In genomic region chr2:9846554-9846953, GRCh38 we compare ENCODE assay signal across 16 cellular contexts. TPM values are rescaled to one million over a fixed set of nuclear protein-coding genes. Genes with fewer than 3 reads are reported as not detected.
DNase-seq lines count a peak whose midpoint lies in the region; ATAC-seq, FAIRE-seq and TF ChIP-seq lines count a peak whose summit lies in the region.
"Had no signal": no experiment of that assay in that cellular context is flagged by ENCODE, and none has a peak within 500 bp of the region (broad histone marks: within the 10 kb centered on the region; RNA-seq: fewer than 3 reads in every experiment).

No MANE protein-coding gene starts in this region.

- peak overlapping the region; percentile 23 for H3K4me2 ChIP-seq in endothelial cell of umbilical vein (ENCODE audit: insufficient read depth, low read length)
- H3K4me2 ChIP-seq: GM23338 had no signal

- TF ChIP-seq CTCF in endothelial cell of umbilical vein (IDR thresholded peaks at IDR 0.05; ENCODE audit: extremely low read depth in 1 of 2, insufficient read depth in 1 of 2, low read depth in 1 of 2, low read length in 2 of 2) (no peak), neural crest cell (conservative IDR thresholded peaks at IDR 0.05) (no peak), D721Med (IDR thresholded peaks at IDR 0.05; ENCODE audit: insufficient read depth, missing control alignments) (no peak)

- dilution Hi-C loops in endothelial cell of umbilical vein (cut with MboI; ENCODE audit: extremely low pct_ligation_motif_present, low sequenced_read_pairs), result no loop called here

- peaks cover 7 to 16% of the 10 kb centered on the region in 2 experiments for H3K36me3 ChIP-seq in endothelial cell of umbilical vein (ENCODE audit: control insufficient read depth in 2 of 2, extremely low read depth in 1 of 2, insufficient read depth in 2 of 2, low read length in 2 of 2)

- peak overlapping the region; percentile 81 for H3K4me3 Mint-ChIP-seq in neural crest cell
- H3K4me3 Mint-ChIP-seq: GM23338 had no signal

- H4K20me1 ChIP-seq in endothelial cell of umbilical vein (replicated peaks; ENCODE audit: control insufficient read depth, extremely low read depth, insufficient read depth, low read length), result no peaks in the 10 kb centered on the region

- no peak for TF ChIP-seq POLR2A in endothelial cell of umbilical vein (IDR thresholded peaks at IDR 0.05; ENCODE audit: low read depth, low read length)

- H3K27ac ChIP-seq in endothelial cell of umbilical vein (ENCODE audit: insufficient read depth, low read depth, low read length), result no peak overlapping the region
- H3K27ac ChIP-seq: lower lobe of right lung had no signal

- peaks cover 41% of the 10 kb centered on the region for H3K4me1 Mint-ChIP-seq in neural crest cell

- H3K9ac ChIP-seq in endothelial cell of umbilical vein (replicated peaks; ENCODE audit: extremely low read depth, insufficient read depth, low read length), result no peak overlapping the region

- H3K4me1 ChIP-seq in endothelial cell of umbilical vein (ENCODE audit: control insufficient read depth, extremely low read depth, insufficient read depth, low read length), result peaks cover 28% of the 10 kb centered on the region

- no peaks in the 10 kb centered on the region for H3K27me3 Mint-ChIP-seq in neural crest cell (ENCODE audit: low read depth)
- H3K27me3 Mint-ChIP-seq: CD4-positive, alpha-beta memory T cell had no signal

- H3K9me3 Mint-ChIP-seq in neural crest cell, result no peaks in the 10 kb centered on the region
- H3K9me3 Mint-ChIP-seq: activated T-helper 2 cell treated with anti-CD3 and anti-CD28 coated beads, Interferon-gamma antibody, Interleukin-2, Interleukin-4, amounts not matched to agents 10 μg/mL and 5 μg/mL and 100 μg/mL, durations not matched to agents 14 hours and 24 hours and 36 hours; CD4-positive, alpha-beta memory T cell; GM23338 had no signal

- no peaks in the 10 kb centered on the region for H3K9me3 ChIP-seq in endothelial cell of umbilical vein (replicated peaks; ENCODE audit: control insufficient read depth, insufficient read depth, low read length)
- H3K9me3 ChIP-seq: lower lobe of right lung had no signal

- ATAC-seq in GM19467 (IDR thresholded peaks at IDR 0.05; ENCODE audit: unreplicated experiment), result no peak
- ATAC-seq: GM23338, lower lobe of right lung had no signal

- H3K9me1 ChIP-seq in endothelial cell of umbilical vein (replicated peaks; ENCODE audit: control insufficient read depth, extremely low read depth, insufficient read depth, low read length), result no peaks in the 10 kb centered on the region

- no peak overlapping the region for H2AFZ ChIP-seq in endothelial cell of umbilical vein (ENCODE audit: low read depth, low read length)
- H2AFZ ChIP-seq: GM23338 had no signal

- FAIRE-seq in endothelial cell of umbilical vein (lab: Jason Lieb, UNC) (peak; percentile 58), D721Med (lab: Jason Lieb, UNC) (no peak)

- intact Hi-C loops in endothelial cell of umbilical vein (cut with micrococcal nuclease), result no loop called here

- DNase-seq in Daoy (ENCODE audit: low read depth) (peak; percentile 19), NCI-H226 (peak; percentile 65), endothelial cell of umbilical vein (ENCODE audit: low read depth, low spot score) (peak; percentile 26), neural crest cell (ENCODE audit: low read depth, low spot score) (no peak), D721Med (ENCODE audit: insufficient read length, low spot score) (no peak)
- DNase-seq in stimulated activated naive CD4-positive, alpha-beta T cell (lab: John Stamatoyannopoulos, UW), result no peak
- DNase-seq: activated CD8-positive, alpha-beta memory T cell treated with anti-CD3 and anti-CD28 coated beads for 24 hours; CD4-positive, alpha-beta memory T cell; foreskin melanocyte; lower lobe of right lung; NCI-H187; NCI-H510A; substantia nigra had no signal

- CTCF ChIA-PET in endothelial cell of umbilical vein (lab: Charles Lee), result interaction anchor here (0.6 to 1.6 kb wide), 6 partner anchors 9 to 138 kb away, joined by 3 to 8 read pairs (median 4); no protein-coding TSS in a partner anchor

- no TSS peak for BruUV-seq in endothelial cell of umbilical vein (replicated peaks; lab: Mats Ljungman, UMichigan)

- POLR2A ChIA-PET in endothelial cell of umbilical vein (lab: Charles Lee), result no interaction called here

- no peak overlapping the region for H3K27ac Mint-ChIP-seq in neural crest cell (ENCODE audit: unreplicated experiment)
- H3K27ac Mint-ChIP-seq: activated T-helper 2 cell treated with anti-CD3 and anti-CD28 coated beads, Interferon-gamma antibody, Interleukin-2, Interleukin-4, amounts not matched to agents 10 μg/mL and 5 μg/mL and 100 μg/mL, durations not matched to agents 14 hours and 24 hours and 36 hours; GM23338 had no signal

- H3K79me2 ChIP-seq in endothelial cell of umbilical vein (ENCODE audit: control insufficient read depth, insufficient read depth, low read length), result peaks cover 45% of the 10 kb centered on the region

- peaks cover 12% of the 10 kb centered on the region for H3K36me3 Mint-ChIP-seq in neural crest cell (ENCODE audit: low read depth)

- no peaks in the 10 kb centered on the region for H3K27me3 ChIP-seq in endothelial cell of umbilical vein (ENCODE audit: control insufficient read depth in 2 of 2, insufficient read depth in 2 of 2, low read length in 2 of 2)

- H3K4me3 ChIP-seq in endothelial cell of umbilical vein (replicated peaks in 1 of 3; ENCODE audit: insufficient read depth in 1 of 3, low read depth in 1 of 3, low read length in 3 of 3), result no peak overlapping the region
- H3K4me3 ChIP-seq: GM23338, lower lobe of right lung had no signal

TF ChIP-seq in endothelial cell of umbilical vein, 7 proteins besides CTCF, POLR2A, EP300 and RAD21:
- TF ChIP-seq FOS (IDR thresholded peaks at IDR 0.05; ENCODE audit: borderline replicate concordance, insufficient read depth, low read length) (no peak), POLR2AphosphoS5 (IDR thresholded peaks at IDR 0.05; ENCODE audit: insufficient read depth, low read depth, low read length) (no peak), MAX (IDR thresholded peaks at IDR 0.05; ENCODE audit: insufficient read depth, insufficient read length) (no peak), MYC (IDR thresholded peaks at IDR 0.05; ENCODE audit: low read depth, low read length) (no peak), JUN (IDR thresholded peaks at IDR 0.05; ENCODE audit: borderline replicate concordance, insufficient read depth, insufficient read length, low read depth) (no peak), GATA2 (IDR thresholded peaks at IDR 0.05; ENCODE audit: insufficient read depth, insufficient read length, low read depth, low read length) (peak; percentile 68)

RNA-seq across cellular contexts. Expression of gene TAF1B, which starts 3.3 kb away (rescaled TPM):
- total RNA-seq in Daoy (2014; rRNA removed; shearing (Covaris generic)), result 47.2 and 82.7 TPM in 2 replicates
- 20.1 and 29.4 TPM in 2 replicates for total RNA-seq in endothelial cell of umbilical vein
- polyA plus RNA-seq in endothelial cell of umbilical vein, result 5.0 and 6.3 TPM in 2 replicates
- polyA plus RNA-seq in endothelial cell of umbilical vein (2011; cell fraction: cytosol; rRNA removed), result 10.3 and 10.4 TPM in 2 replicates
- polyA plus RNA-seq in endothelial cell of umbilical vein (2011; cell fraction: nucleus; rRNA removed), result 15.5 and 19.0 TPM in 2 replicates
- 12.5 and 15.3 TPM in 2 replicates for polyA plus RNA-seq in endothelial cell of umbilical vein (2012)
- 19.7 and 27.7 TPM in 2 replicates for polyA minus RNA-seq in endothelial cell of umbilical vein
- 9.0 TPM for polyA minus RNA-seq in endothelial cell of umbilical vein (2011; cell fraction: cytosol; rRNA and poly(A)+ RNA removed)
- polyA minus RNA-seq in endothelial cell of umbilical vein (2011; cell fraction: nucleus; rRNA and poly(A)+ RNA removed), result 36.5 and 51.1 TPM in 2 replicates
- total RNA-seq in neural crest cell, result 35.7 and 36.8 TPM in 2 replicates

Comparison
In these comparisons a context has a peak if more than half of its experiments do, and no peak if none do; other contexts are left out.
1. DNase-seq: peak in Daoy (single experiment), NCI-H226 (single experiment) and endothelial cell of umbilical vein (single experiment); none in neural crest cell (single experiment), stimulated activated naive CD4-positive, alpha-beta T cell (0 of 6) and D721Med (single experiment).